Comparison of ENCODE assay signal across 25 cellular contexts in genomic region chr13:105377452-105377851, GRCh38.
"Had no signal": no experiment of that assay in that cellular context is flagged by ENCODE, and none has a peak within 500 bp of the region (broad histone marks: within the 10 kb centered on the region; RNA-seq: fewer than 3 reads in every experiment).

No MANE protein-coding gene starts in this region.

- H3K36me3 ChIP-seq: brain microvascular endothelial cell, heart left ventricle had no signal

- DNase-seq: activated CD4-positive, alpha-beta memory T cell treated with anti-CD3 and anti-CD28 coated beads for 36 hours; activated CD4-positive, alpha-beta T cell treated with anti-CD3 and anti-CD28 coated beads for 36 hours; activated CD4-positive, alpha-beta T cell treated with anti-CD3 and anti-CD28 coated beads, Interleukin-2, amount 10 ng/mL, durations not matched to agents 24 days and 14 days; activated CD4-positive, CD25-positive, alpha-beta regulatory T cell; activated CD4-positive, CD25-positive, alpha-beta regulatory T cell treated with anti-CD3 and anti-CD28 coated beads, Interleukin-2, amount 50 U/mL, for 72 hours; activated CD8-positive, alpha-beta memory T cell treated with anti-CD3 and anti-CD28 coated beads, Interleukin-2, amount 10 ng/mL, durations not matched to agents 7 days and 5 days; activated CD8-positive, alpha-beta memory T cell treated with anti-CD3 and anti-CD28 coated beads, Interleukin-2, amount 50 U/mL, for 48 hours; activated CD8-positive, alpha-beta T cell treated with anti-CD3 and anti-CD28 coated beads, Interleukin-2, amount 10 ng/mL, durations not matched to agents 7 days and 5 days; activated effector memory CD4-positive, alpha-beta T cell treated with Interleukin-2 at 50 U/mL for 16 hours; activated gamma-delta T cell treated with Interleukin-2 at 50 U/mL for 16 hours; activated naive CD4-positive, alpha-beta T cell treated with anti-CD3 and anti-CD28 coated beads, Interleukin-2, amount 50 U/mL, for 16 hours; activated naive CD4-positive, alpha-beta T cell treated with Interleukin-2 at 50 U/mL for 16 hours; activated T-cell treated with anti-CD3 and anti-CD28 coated beads for 4 hours; activated T-cell treated with anti-CD3 and anti-CD28 coated beads, Interleukin-2, amount 50 U/mL, for 24 hours; activated T-cell treated with anti-CD3 and anti-CD28 coated beads, Interleukin-2, amount 50 U/mL, for 72 hours; amniotic stem cell; brain microvascular endothelial cell; cortex of kidney; dermis blood vessel endothelial cell; effector CD4-positive, alpha-beta T cell; effector memory CD8-positive, alpha-beta T cell; foreskin fibroblast; heart left ventricle; T-helper 2 cell had no signal

- H3K27me3 ChIP-seq: brain microvascular endothelial cell, heart left ventricle had no signal

- H3K4me1 ChIP-seq: heart left ventricle had no signal

- H3K4me3 ChIP-seq: heart left ventricle had no signal

- H3K27ac ChIP-seq: brain microvascular endothelial cell, epithelial cell of prostate, heart left ventricle had no signal

- ATAC-seq: activated CD4-positive, alpha-beta T cell treated with anti-CD3 and anti-CD28 coated beads for 36 hours; activated CD8-positive, alpha-beta memory T cell treated with anti-CD3 and anti-CD28 coated beads, Interleukin-2, amount 10 ng/mL, durations not matched to agents 7 days and 5 days; activated CD8-positive, alpha-beta T cell treated with anti-CD3 and anti-CD28 coated beads, Interleukin-2, amount 10 ng/mL, durations not matched to agents 7 days and 5 days; activated T-cell treated with anti-CD3 and anti-CD28 coated beads, Interleukin-2, amount 50 U/mL, for 72 hours; effector memory CD8-positive, alpha-beta T cell; heart left ventricle had no signal
